ENCODE assay signal across 34 cellular contexts in genomic region chr12:46020768-46021167, GRCh38.
"Had no signal": no experiment of that assay in that cellular context is flagged by ENCODE, and none has a peak within 500 bp of the region (broad histone marks: within the 10 kb centered on the region; RNA-seq: fewer than 3 reads in every experiment).

No MANE protein-coding gene starts in this region.

- H3K4me3 Mint-ChIP-seq: activated B cell treated with CpG ODN at 0.5 μM for 24 hours; activated CD4-positive, alpha-beta memory T cell treated with anti-CD3 and anti-CD28 coated beads, Interleukin-2, amount 10 ng/mL, durations not matched to agents 7 days and 5 days; activated CD8-positive, alpha-beta memory T cell treated with anti-CD3 and anti-CD28 coated beads, Interleukin-2, amount 10 ng/mL, durations not matched to agents 7 days and 5 days; activated naive CD8-positive, alpha-beta T cell treated with anti-CD3 and anti-CD28 coated beads for 36 hours; activated T-cell treated with anti-CD3 and anti-CD28 coated beads, Interleukin-2, amount 50 U/mL, for 72 hours; activated T-helper 17 cell treated with anti-CD3 and anti-CD28 coated beads, Interleukin-2, amount 50 U/mL, for 72 hours; T-helper 1 cell treated with Interleukin-12 subunit alpha and Interleukin-12 subunit beta and Interleukin-4 antibody, amounts not matched to agents 30 μg/mL and 1 μg/mL, for 36 hours; T-helper 2 cell treated with Interferon-gamma antibody and Interleukin-4, amounts not matched to agents 5 μg/mL and 100 μg/mL, for 36 hours had no signal

- ATAC-seq: activated CD8-positive, alpha-beta memory T cell treated with anti-CD3 and anti-CD28 coated beads, Interleukin-2, amount 10 ng/mL, durations not matched to agents 7 days and 5 days; activated T-cell treated with anti-CD3 and anti-CD28 coated beads, Interleukin-2, amount 50 U/mL, for 72 hours; activated T-helper 17 cell treated with anti-CD3 and anti-CD28 coated beads, Interleukin-2, amount 50 U/mL, for 72 hours; Panc1 had no signal

- H3K27ac Mint-ChIP-seq: activated B cell treated with CpG ODN at 0.5 μM for 24 hours; activated CD4-positive, alpha-beta memory T cell treated with anti-CD3 and anti-CD28 coated beads, Interleukin-2, amount 10 ng/mL, durations not matched to agents 7 days and 5 days; activated CD8-positive, alpha-beta memory T cell treated with anti-CD3 and anti-CD28 coated beads, Interleukin-2, amount 10 ng/mL, durations not matched to agents 7 days and 5 days; activated naive CD8-positive, alpha-beta T cell treated with anti-CD3 and anti-CD28 coated beads for 36 hours; activated T-cell treated with anti-CD3 and anti-CD28 coated beads, Interleukin-2, amount 50 U/mL, for 72 hours; activated T-helper 17 cell treated with anti-CD3 and anti-CD28 coated beads, Interleukin-2, amount 50 U/mL, for 72 hours; T-helper 1 cell treated with Interleukin-12 subunit alpha and Interleukin-12 subunit beta and Interleukin-4 antibody, amounts not matched to agents 30 μg/mL and 1 μg/mL, for 36 hours; T-helper 2 cell treated with Interferon-gamma antibody and Interleukin-4, amounts not matched to agents 5 μg/mL and 100 μg/mL, for 36 hours had no signal

- H3K9me3 ChIP-seq: SJCRH30 had no signal

- H3K27me3 ChIP-seq: brain microvascular endothelial cell, MG63, SJCRH30 had no signal

- H3K36me3 ChIP-seq: brain microvascular endothelial cell, MG63, SJCRH30 had no signal

- H3K27ac ChIP-seq: brain microvascular endothelial cell, SJCRH30, SK-N-MC had no signal

- H3K4me1 ChIP-seq: SJCRH30 had no signal

- DNase-seq: activated B cell treated with CpG ODN at 0.5 μM for 24 hours; activated CD4-positive, alpha-beta memory T cell treated with anti-CD3 and anti-CD28 coated beads, Interleukin-2, amount 10 ng/mL, durations not matched to agents 7 days and 5 days; activated CD4-positive, alpha-beta T cell treated with anti-CD3 and anti-CD28 coated beads for 4 hours; activated CD4-positive, alpha-beta T cell treated with anti-CD3 and anti-CD28 coated beads, Interleukin-2, amount 50 U/mL, for 1 hour; activated CD4-positive, CD25-positive, alpha-beta regulatory T cell treated with anti-CD3 and anti-CD28 coated beads, Interleukin-2, amount 50 U/mL, for 72 hours; activated CD8-positive, alpha-beta memory T cell treated with anti-CD3 and anti-CD28 coated beads for 24 hours; activated CD8-positive, alpha-beta memory T cell treated with anti-CD3 and anti-CD28 coated beads, Interleukin-2, amount 10 ng/mL, durations not matched to agents 7 days and 5 days; activated effector memory CD4-positive, alpha-beta T cell treated with anti-CD3 and anti-CD28 coated beads, Interleukin-2, amount 50 U/mL, for 16 hours; activated naive CD4-positive, alpha-beta T cell; activated naive CD4-positive, alpha-beta T cell treated with anti-CD3 and anti-CD28 coated beads, Interleukin-2, amount 50 U/mL, for 16 hours; activated naive CD8-positive, alpha-beta T cell treated with anti-CD3 and anti-CD28 coated beads for 36 hours; activated T-cell treated with anti-CD3 and anti-CD28 coated beads, Interleukin-2, amount 50 U/mL, for 1 hour; activated T-cell treated with anti-CD3 and anti-CD28 coated beads, Interleukin-2, amount 50 U/mL, for 72 hours; amniotic stem cell; aorta; brain microvascular endothelial cell; central memory CD4-positive, alpha-beta T cell; Kasumi-1; MG63; NCI-H1048; NCI-H1105 treated with DMSO at 0.1 percent for 48 hours; NCI-H1436; NCI-H1694; NCI-H1930; NCI-H2081 treated with DMSO at 0.1 percent for 48 hours; NCI-H345; NCI-H524 treated with DMSO at 0.1 percent for 48 hours; SHP77; SJCRH30 had no signal

- H3K4me3 ChIP-seq: MG63, SJCRH30, SK-N-MC had no signal

- H3K4me1 Mint-ChIP-seq: activated B cell treated with CpG ODN at 0.5 μM for 24 hours; activated CD4-positive, alpha-beta memory T cell treated with anti-CD3 and anti-CD28 coated beads, Interleukin-2, amount 10 ng/mL, durations not matched to agents 7 days and 5 days; activated CD8-positive, alpha-beta memory T cell treated with anti-CD3 and anti-CD28 coated beads, Interleukin-2, amount 10 ng/mL, durations not matched to agents 7 days and 5 days; activated naive CD8-positive, alpha-beta T cell treated with anti-CD3 and anti-CD28 coated beads for 36 hours; activated T-helper 17 cell treated with anti-CD3 and anti-CD28 coated beads, Interleukin-2, amount 50 U/mL, for 72 hours had no signal
